In genomic region chr13:81929988-81930387, GRCh38 we compare ENCODE assay signal across 10 cellular contexts.
DNase-seq lines count a peak whose midpoint lies in the region; ATAC-seq and TF ChIP-seq lines count a peak whose summit lies in the region.
"Had no signal": no experiment of that assay in that cellular context is flagged by ENCODE, and none has a peak within 500 bp of the region (broad histone marks: within the 10 kb centered on the region; RNA-seq: fewer than 3 reads in every experiment).

No MANE protein-coding gene starts in this region.

- no peaks in the 10 kb centered on the region for H3K4me1 ChIP-seq in HEK293 (ENCODE audit: control insufficient read depth, insufficient read depth, low read length)
- H3K4me1 ChIP-seq in neural progenitor cell, result no peaks in the 10 kb centered on the region
- H3K4me1 ChIP-seq: gastroesophageal sphincter had no signal

- H3K36me3 Mint-ChIP-seq in neural progenitor cell, result no peaks in the 10 kb centered on the region

- no peaks in the 10 kb centered on the region for H3K27me3 Mint-ChIP-seq in neural progenitor cell (ENCODE audit: insufficient read depth, low read depth)

- ATAC-seq in HG03460 (IDR thresholded peaks at IDR 0.05; ENCODE audit: unreplicated experiment), result no peak
- ATAC-seq: gastroesophageal sphincter had no signal

- H3K9me3 ChIP-seq in HEK293 (ENCODE audit: control insufficient read depth, insufficient read depth, low read depth, low read length), result no peaks in the 10 kb centered on the region
- no peaks in the 10 kb centered on the region for H3K9me3 ChIP-seq in neural progenitor cell (ENCODE audit: low read depth)
- H3K9me3 ChIP-seq: gastroesophageal sphincter had no signal

- no peak overlapping the region for H3K4me3 Mint-ChIP-seq in neural progenitor cell

- no peak overlapping the region for H2AFZ ChIP-seq in neural progenitor cell (replicated peaks)

- CTCF ChIA-PET in HEK293 (lab: Yijun Ruan, JAX), result interaction anchor here (0.6 to 1.0 kb wide), 8 partner anchors 43 to 1488 kb away, joined by 3 to 5 read pairs (median 3); no protein-coding TSS in a partner anchor

- POLR2A ChIA-PET in HEK293 (lab: Yijun Ruan, JAX), result no interaction called here

- H3K27ac ChIP-seq in HEK293 (ENCODE audit: extremely low read depth, low read depth, low read length) (no peak overlapping the region), neural progenitor cell (no peak overlapping the region)
- H3K27ac ChIP-seq: gastroesophageal sphincter had no signal

- H3K4me3 ChIP-seq in HEK293 (ENCODE audit: low read depth, low read length), result no peak overlapping the region
- H3K4me3 ChIP-seq in neural progenitor cell, result no peak overlapping the region
- H3K4me3 ChIP-seq: gastroesophageal sphincter had no signal

- H3K79me2 ChIP-seq in neural progenitor cell (ENCODE audit: low read depth), result no peaks in the 10 kb centered on the region

- DNase-seq in NCI-H526 treated with DMSO at 0.1 percent for 48 hours (lab: John Stamatoyannopoulos, UW) (peak; percentile 90), cerebellar cortex (ENCODE audit: low spot score) (peak; percentile 70), neural progenitor cell (ENCODE audit: low spot score) (peak; percentile 61), UCSD-AML1 (lab: John Stamatoyannopoulos, UW; ENCODE audit: unreplicated experiment) (no peak), activated gamma-delta T cell treated with Interleukin-2 at 50 U/mL for 16 hours (no peak), T-helper 1 cell (no peak)
- DNase-seq: T-helper 9 cell had no signal

- no peak overlapping the region for H3K4me2 ChIP-seq in neural progenitor cell

- H3K9me3 Mint-ChIP-seq in neural progenitor cell, result no peaks in the 10 kb centered on the region

- no peak overlapping the region for H3K27ac Mint-ChIP-seq in neural progenitor cell

- no peaks in the 10 kb centered on the region for H3K4me1 Mint-ChIP-seq in neural progenitor cell

- H3F3A ChIP-seq in neural progenitor cell (ENCODE audit: low read depth), result no peaks in the 10 kb centered on the region

- no peaks in the 10 kb centered on the region for H4K20me1 ChIP-seq in neural progenitor cell (ENCODE audit: low read depth)

- no peaks in the 10 kb centered on the region for H3K27me3 ChIP-seq in neural progenitor cell
- H3K27me3 ChIP-seq: gastroesophageal sphincter had no signal

- no peak overlapping the region for H3K9ac ChIP-seq in neural progenitor cell

- no peak for TF ChIP-seq CTCF in HEK293 (tag by site-specific recombination; IDR thresholded peaks at IDR 0.05)
- peak; percentile 70 for TF ChIP-seq CTCF in neural progenitor cell (IDR thresholded peaks at IDR 0.05)

- H3K36me3 ChIP-seq in HEK293 (ENCODE audit: control insufficient read depth in 2 of 2, insufficient read depth in 1 of 2, low read length in 2 of 2), result no peaks in the 10 kb centered on the region
- H3K36me3 ChIP-seq in neural progenitor cell, result no peaks in the 10 kb centered on the region
- H3K36me3 ChIP-seq: gastroesophageal sphincter had no signal

TF ChIP-seq in HEK293, 187 proteins besides CTCF, POLR2A, EP300 and RAD21:
- TF ChIP-seq ZBTB11 (tag by site-specific recombination; conservative IDR thresholded peaks at IDR 0.05; ENCODE audit: low read depth) (no peak), ZNF654 (tag by site-specific recombination; IDR thresholded peaks at IDR 0.05; ENCODE audit: low read depth) (peak; percentile 38)
TF ChIP-seq in HEK293: peak in this region for 1.

Comparison
In these comparisons a context has a peak if more than half of its experiments do, and no peak if none do; other contexts are left out.
1. DNase-seq: peak in NCI-H526 treated with DMSO at 0.1 percent for 48 hours (single experiment), cerebellar cortex (single experiment) and neural progenitor cell (single experiment); none in UCSD-AML1 (single experiment), activated gamma-delta T cell treated with Interleukin-2 at 50 U/mL for 16 hours (single experiment) and T-helper 1 cell (0 of 5).